In the genomic region with DNA sequence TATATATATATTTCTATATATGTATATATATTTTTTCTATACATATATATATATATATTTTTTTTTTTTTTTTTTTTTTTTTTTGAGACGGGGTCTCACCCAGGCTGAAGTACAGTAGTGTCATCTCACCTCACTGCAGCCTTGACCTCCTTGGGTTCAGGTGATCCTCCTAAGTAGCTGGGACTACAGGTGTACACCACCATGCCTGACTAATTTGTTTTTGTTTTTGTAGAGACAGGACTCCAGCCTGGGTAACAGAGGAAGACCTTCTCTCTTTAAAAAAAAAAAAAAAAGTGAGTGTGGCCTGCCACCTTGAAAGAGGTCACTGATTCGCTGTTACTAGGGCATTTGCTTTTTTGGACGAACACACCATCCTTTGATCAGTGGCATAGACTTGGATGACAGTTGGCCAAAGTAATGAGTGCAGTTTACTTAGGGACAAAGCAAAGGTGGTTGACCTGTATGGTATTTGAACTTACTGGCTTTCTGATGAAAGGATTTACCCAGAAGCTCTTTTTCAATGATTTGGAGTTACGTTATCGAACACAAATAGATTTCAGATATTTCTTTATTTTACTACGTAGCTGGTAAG, we compare ENCODE assay signal across 16 cellular contexts. TPM values are rescaled to one million over a fixed set of nuclear protein-coding genes. Genes with fewer than 3 reads are reported as not detected.
DNase-seq lines count a peak whose midpoint lies in the region; ATAC-seq and TF ChIP-seq lines count a peak whose summit lies in the region.
"Had no signal": no experiment of that assay in that cellular context is flagged by ENCODE, and none has a peak within 500 bp of the region (broad histone marks: within the 10 kb centered on the region; RNA-seq: fewer than 3 reads in every experiment).

No MANE protein-coding gene starts in this region.

- H3K9me3 ChIP-seq in left ventricle myocardium inferior (replicated peaks) (no peaks in the 10 kb centered on the region), right atrium auricular region (no peaks in the 10 kb centered on the region), liver (ENCODE audit: control insufficient read depth in 4 of 4, low read length in 3 of 4) (no peaks in the 10 kb centered on the region), thyroid gland (no peaks in the 10 kb centered on the region)
- H3K9me3 ChIP-seq: HAP-1 had no signal

- H3K9me3 Mint-ChIP-seq in endothelial cell (ENCODE audit: unreplicated experiment), result no peaks in the 10 kb centered on the region
- no peaks in the 10 kb centered on the region for H3K9me3 Mint-ChIP-seq in osteocyte (ENCODE audit: unreplicated experiment)
- H3K9me3 Mint-ChIP-seq: CD8-positive, alpha-beta T cell had no signal

- peaks cover 5% of the 10 kb centered on the region for H3K27me3 Mint-ChIP-seq in endothelial cell (ENCODE audit: unreplicated experiment)
- no peaks in the 10 kb centered on the region for H3K27me3 Mint-ChIP-seq in osteocyte (ENCODE audit: unreplicated experiment)
- H3K27me3 Mint-ChIP-seq: B cell had no signal

- H3K4me1 ChIP-seq in left ventricle myocardium inferior (peaks cover 58% of the 10 kb centered on the region), right atrium auricular region (peaks cover 0 to 46% of the 10 kb centered on the region in 2 donors), liver (ENCODE audit: control insufficient read depth in 4 of 4, insufficient read depth in 4 of 4, low read length in 3 of 4) (peaks cover 8 to 32% (median 28%) of the 10 kb centered on the region in 4 donors), thyroid gland (peaks cover 40 to 57% of the 10 kb centered on the region in 2 donors)
- H3K4me1 ChIP-seq: HAP-1 had no signal

- H3K27ac ChIP-seq in left ventricle myocardium inferior (replicated peaks), result peak overlapping the region; percentile 45
- peak overlapping the region; percentile 55 to 86 for H3K27ac ChIP-seq in right atrium auricular region
- H3K27ac ChIP-seq in liver (ENCODE audit: low read depth in 1 of 2, low read length in 2 of 2), result no peak overlapping the region
- peak overlapping the region in 2 of 3 donors; percentile 72 to 79 for H3K27ac ChIP-seq in thyroid gland
- H3K27ac ChIP-seq: BLaER1 treated with 17β-estradiol and CSF1 and Interleukin-3, amounts not matched to agents 10 nM and 100 nM; GM23248 had no signal

- H3K27ac Mint-ChIP-seq in endothelial cell (ENCODE audit: unreplicated experiment) (no peak overlapping the region), osteocyte (ENCODE audit: unreplicated experiment) (no peak overlapping the region)
- H3K27ac Mint-ChIP-seq: B cell; CD8-positive, alpha-beta T cell had no signal

- intact Hi-C loops in left ventricle myocardium inferior (cut with micrococcal nuclease) (no loop called here), left cardiac atrium (cut with DNase I) (no loop called here), thyroid gland (cut with DNase I) (no loop called here)

- no peak overlapping the region for H3K4me3 ChIP-seq in left ventricle myocardium inferior
- no peak overlapping the region for H3K4me3 ChIP-seq in right atrium auricular region
- H3K4me3 ChIP-seq in liver (ENCODE audit: low read depth in 1 of 3, low read length in 3 of 3), result no peak overlapping the region
- H3K4me3 ChIP-seq in thyroid gland (replicated peaks in 1 of 3), result no peak overlapping the region
- H3K4me3 ChIP-seq: BLaER1 treated with 17β-estradiol and CSF1 and Interleukin-3, amounts not matched to agents 10 nM and 100 nM; GM12878; GM23248; HAP-1 had no signal

- DNase-seq in left ventricle myocardium inferior (no peak), left cardiac atrium (no peak), right atrium auricular region (ENCODE audit: low spot score) (no peak), thyroid gland (no peak), endothelial cell (ENCODE audit: low spot score) (no peak), osteocyte (ENCODE audit: extremely low spot score, unreplicated experiment) (no peak)
- DNase-seq: Calu3; CD8-positive, alpha-beta T cell; GM23248; IMR-90 had no signal

- no peaks in the 10 kb centered on the region for H3K36me3 Mint-ChIP-seq in endothelial cell (ENCODE audit: low read depth, unreplicated experiment)
- peaks cover 4% of the 10 kb centered on the region for H3K36me3 Mint-ChIP-seq in osteocyte (ENCODE audit: unreplicated experiment)

- TF ChIP-seq CTCF in left ventricle myocardium inferior (IDR thresholded peaks at IDR 0.05; ENCODE audit: borderline replicate concordance) (no peak), right atrium auricular region (IDR thresholded peaks at IDR 0.05) (no peak), liver (IDR thresholded peaks at IDR 0.05; ENCODE audit: low read depth, low read length, missing input control) (no peak), thyroid gland (IDR thresholded peaks at IDR 0.05) (no peak), endothelial cell (IDR thresholded peaks at IDR 0.05; ENCODE audit: unreplicated experiment) (no peak), osteocyte (IDR thresholded peaks at IDR 0.05) (no peak)

- ATAC-seq in left cardiac atrium (no peak), HG02884 (IDR thresholded peaks at IDR 0.05; ENCODE audit: unreplicated experiment) (no peak)
- ATAC-seq: CD8-positive, alpha-beta T cell; GM12878 had no signal

- H3K36me3 ChIP-seq in left ventricle myocardium inferior, result peaks cover 11% of the 10 kb centered on the region
- H3K36me3 ChIP-seq in right atrium auricular region, result no peaks in the 10 kb centered on the region
- no peaks in the 10 kb centered on the region for H3K36me3 ChIP-seq in liver (ENCODE audit: control insufficient read depth in 4 of 4, insufficient read depth in 3 of 4, low read depth in 1 of 4, low read length in 3 of 4)
- no peaks in the 10 kb centered on the region for H3K36me3 ChIP-seq in thyroid gland

- H3K27me3 ChIP-seq in left ventricle myocardium inferior (ENCODE audit: low read depth) (no peaks in the 10 kb centered on the region), right atrium auricular region (no peaks in the 10 kb centered on the region), liver (ENCODE audit: control insufficient read depth in 4 of 4, insufficient read depth in 4 of 4, low read length in 3 of 4) (no peaks in the 10 kb centered on the region), thyroid gland (no peaks in the 10 kb centered on the region)
- H3K27me3 ChIP-seq: BLaER1 treated with 17β-estradiol and CSF1 and Interleukin-3, amounts not matched to agents 10 nM and 100 nM had no signal

- H3K4me1 Mint-ChIP-seq in endothelial cell (ENCODE audit: unreplicated experiment) (no peaks in the 10 kb centered on the region), osteocyte (ENCODE audit: unreplicated experiment) (no peaks in the 10 kb centered on the region)

- 31% methylated on average over 6 of the region's 6 CpGs for WGBS in liver
- 74 to 77% methylated on average over 6 of the region's 6 CpGs for WGBS in thyroid gland, 2 donors

- peak; percentile 49 to 55 for TF ChIP-seq RAD21 in liver (IDR thresholded peaks at IDR 0.05)

- no peak for TF ChIP-seq POLR2A in thyroid gland (IDR thresholded peaks at IDR 0.05)

- no peak overlapping the region for H3K9ac ChIP-seq in liver (ENCODE audit: low read depth in 1 of 2, low read length in 2 of 2)
- H3K9ac ChIP-seq: BLaER1 treated with 17β-estradiol and CSF1 and Interleukin-3, amounts not matched to agents 10 nM and 100 nM; GM23248 had no signal

- no peak overlapping the region for H3K4me3 Mint-ChIP-seq in endothelial cell (ENCODE audit: unreplicated experiment)
- H3K4me3 Mint-ChIP-seq in osteocyte (ENCODE audit: unreplicated experiment), result no peak overlapping the region
- H3K4me3 Mint-ChIP-seq: B cell; CD8-positive, alpha-beta T cell had no signal

TF ChIP-seq in liver, 16 proteins besides CTCF, POLR2A, EP300 and RAD21 (continues in another document):
- TF ChIP-seq, protein P1, sequence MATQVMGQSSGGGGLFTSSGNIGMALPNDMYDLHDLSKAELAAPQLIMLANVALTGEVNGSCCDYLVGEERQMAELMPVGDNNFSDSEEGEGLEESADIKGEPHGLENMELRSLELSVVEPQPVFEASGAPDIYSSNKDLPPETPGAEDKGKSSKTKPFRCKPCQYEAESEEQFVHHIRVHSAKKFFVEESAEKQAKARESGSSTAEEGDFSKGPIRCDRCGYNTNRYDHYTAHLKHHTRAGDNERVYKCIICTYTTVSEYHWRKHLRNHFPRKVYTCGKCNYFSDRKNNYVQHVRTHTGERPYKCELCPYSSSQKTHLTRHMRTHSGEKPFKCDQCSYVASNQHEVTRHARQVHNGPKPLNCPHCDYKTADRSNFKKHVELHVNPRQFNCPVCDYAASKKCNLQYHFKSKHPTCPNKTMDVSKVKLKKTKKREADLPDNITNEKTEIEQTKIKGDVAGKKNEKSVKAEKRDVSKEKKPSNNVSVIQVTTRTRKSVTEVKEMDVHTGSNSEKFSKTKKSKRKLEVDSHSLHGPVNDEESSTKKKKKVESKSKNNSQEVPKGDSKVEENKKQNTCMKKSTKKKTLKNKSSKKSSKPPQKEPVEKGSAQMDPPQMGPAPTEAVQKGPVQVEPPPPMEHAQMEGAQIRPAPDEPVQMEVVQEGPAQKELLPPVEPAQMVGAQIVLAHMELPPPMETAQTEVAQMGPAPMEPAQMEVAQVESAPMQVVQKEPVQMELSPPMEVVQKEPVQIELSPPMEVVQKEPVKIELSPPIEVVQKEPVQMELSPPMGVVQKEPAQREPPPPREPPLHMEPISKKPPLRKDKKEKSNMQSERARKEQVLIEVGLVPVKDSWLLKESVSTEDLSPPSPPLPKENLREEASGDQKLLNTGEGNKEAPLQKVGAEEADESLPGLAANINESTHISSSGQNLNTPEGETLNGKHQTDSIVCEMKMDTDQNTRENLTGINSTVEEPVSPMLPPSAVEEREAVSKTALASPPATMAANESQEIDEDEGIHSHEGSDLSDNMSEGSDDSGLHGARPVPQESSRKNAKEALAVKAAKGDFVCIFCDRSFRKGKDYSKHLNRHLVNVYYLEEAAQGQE (IDR thresholded peaks at IDR 0.05), result peak; percentile 61
- peak; percentile 82 for TF ChIP-seq YY1 (IDR thresholded peaks at IDR 0.05)
- TF ChIP-seq RXRA (IDR thresholded peaks at IDR 0.05), result peak; percentile 100
- TF ChIP-seq ATF3 (IDR thresholded peaks at IDR 0.05), result peak; percentile 60
- peak; percentile 89 to 92 for TF ChIP-seq HNF4A (conservative IDR thresholded peaks at IDR 0.05)

RNA-seq across cellular contexts. Expression of gene SLC25A33, which starts 10.8 kb away (rescaled TPM):
- 6.2 TPM for total RNA-seq in left ventricle myocardium inferior
- 1 to 10 TPM; 7.2 to 8.8 TPM for total RNA-seq in left cardiac atrium
- 10 to 100 TPM; 10.9 to 16.4 TPM for total RNA-seq in right atrium auricular region
- total RNA-seq in liver, result 10 to 100 TPM in 1 of 2 donors, 1 to 10 TPM in 1; 6.9 to 19.1 TPM
- 10 to 100 TPM in 1 of 2 donors, 1 to 10 TPM in 1; 9.0 to 12.3 TPM for polyA plus RNA-seq in liver
- total RNA-seq in thyroid gland, result 10 to 100 TPM; 10.6 to 16.6 (median 14.7) TPM
- total RNA-seq in endothelial cell (ENCODE audit: unreplicated experiment), result 4.2 TPM
- 6.9 and 7.0 TPM in 2 replicates for total RNA-seq in osteocyte

RNA-seq across cellular contexts. Expression of gene TMEM201, which starts 38.7 kb away (rescaled TPM):
- total RNA-seq in left ventricle myocardium inferior, result 21.1 TPM
- 10 to 100 TPM; 18.5 to 21.2 TPM for total RNA-seq in left cardiac atrium
- total RNA-seq in right atrium auricular region, result 10 to 100 TPM; 17.2 to 18.6 TPM
- 1 to 10 TPM; 2.9 to 3.5 TPM for total RNA-seq in liver
- 1 to 10 TPM; 1.5 to 2.8 TPM for polyA plus RNA-seq in liver
- total RNA-seq in thyroid gland, result 10 to 100 TPM in 1 of 4 donors, 1 to 10 TPM in 3; 3.0 to 11.3 (median 8.5) TPM
- total RNA-seq in endothelial cell (ENCODE audit: unreplicated experiment), result 19.1 TPM
- total RNA-seq in osteocyte, result 17.3 and 17.9 TPM in 2 replicates

Comparison
In these comparisons a context has a peak if more than half of its experiments do, and no peak if none do; other contexts are left out.
1. H3K27ac ChIP-seq: peak in left ventricle myocardium inferior (single experiment), right atrium auricular region (2 of 2) and thyroid gland (2 of 3); none in liver (0 of 2).